Comparison of ENCODE assay signal across 16 cellular contexts in genomic region chr9:78010419-78010818, GRCh38. TPM values are rescaled to one million over a fixed set of nuclear protein-coding genes. Genes with fewer than 3 reads are reported as not detected.
DNase-seq lines count a peak whose midpoint lies in the region; ATAC-seq, FAIRE-seq and TF ChIP-seq lines count a peak whose summit lies in the region.
"Had no signal": no experiment of that assay in that cellular context is flagged by ENCODE, and none has a peak within 500 bp of the region (broad histone marks: within the 10 kb centered on the region; RNA-seq: fewer than 3 reads in every experiment).

No MANE protein-coding gene starts in this region.

- peak in 1 of 2 donors; percentile 35 for ATAC-seq in activated T-cell treated with anti-CD3 and anti-CD28 coated beads, Interleukin-2, amount 50 U/mL, for 72 hours (replicated peaks in 1 of 2)
- ATAC-seq in T-cell (replicated peaks in 1 of 4) (peak in 3 of 4 experiments; percentile 60 to 77 (median 75)), K562 (no peak), GM18520 (IDR thresholded peaks at IDR 0.05; ENCODE audit: unreplicated experiment) (no peak)
- ATAC-seq in stimulated activated naive CD8-positive, alpha-beta T cell treated with anti-CD3 and anti-CD28 coated beads, Interleukin-15, amount 100 ng/mL, for 72 hours, result no peak
- ATAC-seq: WTC11 had no signal

- no peak for TF ChIP-seq EP300 in K562 (IDR thresholded peaks at IDR 0.05; ENCODE audit: low read length)

- FAIRE-seq in K562 (lab: Jason Lieb, UNC), result no peak
- no peak for FAIRE-seq in urothelium cell line (lab: Jason Lieb, UNC)
- FAIRE-seq: bronchial epithelial cell, endometrium had no signal

- H3K27me3 Mint-ChIP-seq in activated T-cell treated with anti-CD3 and anti-CD28 coated beads, Interleukin-2, amount 50 U/mL, for 72 hours (ENCODE audit: low read depth), result no peaks in the 10 kb centered on the region
- no peaks in the 10 kb centered on the region for H3K27me3 Mint-ChIP-seq in T-cell
- no peaks in the 10 kb centered on the region for H3K27me3 Mint-ChIP-seq in stimulated activated naive CD8-positive, alpha-beta T cell treated with anti-CD3 and anti-CD28 coated beads, Interleukin-15, amount 100 ng/mL, for 72 hours

- peaks cover 5% of the 10 kb centered on the region; the same call in 1 of the 3 replicates for H3K36me3 ChIP-seq in K562 (ENCODE audit: control insufficient read depth, insufficient read depth, low read length)
- H3K36me3 ChIP-seq: gastrocnemius medialis had no signal

- H4K20me1 ChIP-seq in K562 (replicated peaks; ENCODE audit: control insufficient read depth, insufficient read depth, low read length), result no peaks in the 10 kb centered on the region; the same call in 1 of the 2 replicates

- TF ChIP-seq POLR2A in K562 (conservative IDR thresholded peaks at IDR 0.05), result no peak

- H3K9me3 ChIP-seq in K562 (replicated peaks; ENCODE audit: control insufficient read depth, insufficient read depth, low read depth, low read length), result no peaks in the 10 kb centered on the region
- H3K9me3 ChIP-seq: gastrocnemius medialis had no signal

- H3K27ac Mint-ChIP-seq in activated T-cell treated with anti-CD3 and anti-CD28 coated beads, Interleukin-2, amount 50 U/mL, for 72 hours, result peak overlapping the region; percentile 93
- peak overlapping the region; percentile 77 to 82 for H3K27ac Mint-ChIP-seq in T-cell
- peak overlapping the region; percentile 2 to 91 for H3K27ac Mint-ChIP-seq in stimulated activated naive CD8-positive, alpha-beta T cell treated with anti-CD3 and anti-CD28 coated beads, Interleukin-15, amount 100 ng/mL, for 72 hours

- no peak for TF ChIP-seq CTCF in K562 (IDR thresholded peaks at IDR 0.05 in 2 of 3, conservative IDR thresholded peaks at IDR 0.05 in 1 of 3; ENCODE audit: insufficient read depth in 2 of 3, low read depth in 1 of 3, low read length in 3 of 3)

- peaks cover 98% of the 10 kb centered on the region for H3K79me2 ChIP-seq in K562 (ENCODE audit: control insufficient read depth, insufficient read depth, low read length)

- H3K9me1 ChIP-seq in K562 (ENCODE audit: control insufficient read depth, insufficient read depth, low read length), result no peaks in the 10 kb centered on the region

- H3K27me3 ChIP-seq in K562 (ENCODE audit: control insufficient read depth in 2 of 2, insufficient read depth in 2 of 2, low read length in 2 of 2), result no peaks in the 10 kb centered on the region
- H3K27me3 ChIP-seq: gastrocnemius medialis had no signal

- H3K27ac ChIP-seq in K562 (ENCODE audit: extremely low read depth, low read depth, low read length), result peak overlapping the region; percentile 37; the same call in 1 of the 3 replicates
- H3K27ac ChIP-seq: gastrocnemius medialis, GM23248 had no signal

- peaks cover 0 to 36% of the 10 kb centered on the region in 2 experiments; a peak in 4 of 5 replicates for H3K4me1 ChIP-seq in K562 (replicated peaks in 1 of 2; ENCODE audit: control insufficient read depth in 2 of 2, insufficient read depth in 2 of 2, low read length in 2 of 2)

- BruUV-seq in K562 (replicated peaks; lab: Mats Ljungman, UMichigan), result no TSS peak

- CTCF ChIA-PET in T-cell (lab: Charles Lee), result interaction anchor here in 1 of 2 donors (1.0 kb wide), 1 partner anchor 25 kb away, joined by 3 read pairs; no protein-coding TSS in a partner anchor
- CTCF ChIA-PET in K562 (lab: Yijun Ruan, JAX; ENCODE audit: low intra/inter-chr PET ratio), result no interaction called here

- H3K36me3 Mint-ChIP-seq in activated T-cell treated with anti-CD3 and anti-CD28 coated beads, Interleukin-2, amount 50 U/mL, for 72 hours (ENCODE audit: insufficient read depth in 2 of 2), result no peaks in the 10 kb centered on the region
- peaks cover 12% of the 10 kb centered on the region for H3K36me3 Mint-ChIP-seq in T-cell
- H3K36me3 Mint-ChIP-seq: WTC11 had no signal

- no peak overlapping the region for H3K9ac ChIP-seq in K562 (ENCODE audit: insufficient read depth in 1 of 2, low read depth in 2 of 2, low read length in 2 of 2)
- H3K9ac ChIP-seq: GM23248 had no signal

- H3K4me1 Mint-ChIP-seq in activated T-cell treated with anti-CD3 and anti-CD28 coated beads, Interleukin-2, amount 50 U/mL, for 72 hours (ENCODE audit: low read depth), result peaks cover 55% of the 10 kb centered on the region
- H3K4me1 Mint-ChIP-seq in T-cell, result peaks cover 66 to 79% (median 68%) of the 10 kb centered on the region in 3 donors
- H3K4me1 Mint-ChIP-seq in stimulated activated naive CD8-positive, alpha-beta T cell treated with anti-CD3 and anti-CD28 coated beads, Interleukin-15, amount 100 ng/mL, for 72 hours, result peaks cover 62% of the 10 kb centered on the region

- H3K4me3 ChIP-seq in K562, result no peak overlapping the region
- H3K4me3 ChIP-seq: gastrocnemius medialis, GM23248 had no signal

- no peak overlapping the region for H2AFZ ChIP-seq in K562 (ENCODE audit: low read depth, low read length)
- H2AFZ ChIP-seq: GM23248 had no signal

- 33% methylated on average over 5 of the region's 5 CpGs for WGBS in K562 (ENCODE audit: insufficient coverage, low coverage, missing lambda C conversion rate)

- POLR2A ChIA-PET in T-cell (lab: Charles Lee), result no interaction called here
- POLR2A ChIA-PET in K562 (lab: Yijun Ruan, JAX), result interaction anchor here (1.4 kb wide), 1 partner anchor 9 kb away, joined by 3 read pairs; no protein-coding TSS in a partner anchor

- no peak overlapping the region for H3K4me2 ChIP-seq in K562 (ENCODE audit: insufficient read depth, low read length)

- no peaks in the 10 kb centered on the region for H3K9me3 Mint-ChIP-seq in activated T-cell treated with anti-CD3 and anti-CD28 coated beads, Interleukin-2, amount 50 U/mL, for 72 hours
- peaks cover 0 to 8% (median 0%) of the 10 kb centered on the region in 3 donors for H3K9me3 Mint-ChIP-seq in T-cell
- H3K9me3 Mint-ChIP-seq in stimulated activated naive CD8-positive, alpha-beta T cell treated with anti-CD3 and anti-CD28 coated beads, Interleukin-15, amount 100 ng/mL, for 72 hours, result no peaks in the 10 kb centered on the region
- H3K9me3 Mint-ChIP-seq: WTC11 had no signal

- no peak for DNase-seq in activated T-cell treated with anti-CD3 and anti-CD28 coated beads, Interleukin-2, amount 50 U/mL, for 72 hours
- DNase-seq in activated T-cell treated with anti-CD3 and anti-CD28 coated beads, Interleukin-2, amount 50 U/mL, for 1 hour, result no peak
- DNase-seq in T-cell, result no peak
- DNase-seq in K562 (ENCODE audit: extremely low read depth in 1 of 4, low spot score in 3 of 4), result no peak
- DNase-seq in stimulated activated naive CD8-positive, alpha-beta T cell treated with anti-CD3 and anti-CD28 coated beads, Interleukin-15, amount 100 ng/mL, for 72 hours, result no peak
- DNase-seq in urothelium cell line (ENCODE audit: low spot score), result no peak
- DNase-seq in NK-92 treated with Interleukin-12 subunit alpha and Interleukin-12 subunit beta, amount 100 ng/mL, for 24 hours (lab: John Stamatoyannopoulos, UW), result no peak
- DNase-seq: gastrocnemius medialis, GM23248, NCI-H1417 treated with DMSO at 0.1 percent for 48 hours, NCI-H345, nucleus accumbens had no signal

- intact Hi-C loops in K562 (cut with micrococcal nuclease), result no loop called here

- no peak for TF ChIP-seq RAD21 in K562 (CRISPR knock-in tag; conservative IDR thresholded peaks at IDR 0.05 in 1 of 2, IDR thresholded peaks at IDR 0.05 in 1 of 2)

- in situ Hi-C loops in K562 (cut with MboI), result no loop called here

- peak overlapping the region; percentile 68 to 81 for H3K4me3 Mint-ChIP-seq in activated T-cell treated with anti-CD3 and anti-CD28 coated beads, Interleukin-2, amount 50 U/mL, for 72 hours
- H3K4me3 Mint-ChIP-seq in T-cell, result peak overlapping the region; percentile 25 to 56 (median 29)
- peak overlapping the region; percentile 53 to 70 for H3K4me3 Mint-ChIP-seq in stimulated activated naive CD8-positive, alpha-beta T cell treated with anti-CD3 and anti-CD28 coated beads, Interleukin-15, amount 100 ng/mL, for 72 hours
- H3K4me3 Mint-ChIP-seq: WTC11 had no signal

TF ChIP-seq in K562, 482 proteins besides CTCF, POLR2A, EP300 and RAD21 (continues in another document):
- TF ChIP-seq ZNF717 (CRISPR knock-in tag; IDR thresholded peaks at IDR 0.05) (no peak), ZNF583 (CRISPR knock-in tag; IDR thresholded peaks at IDR 0.05) (no peak), ZNF57 (CRISPR knock-in tag; IDR thresholded peaks at IDR 0.05) (no peak), ZNF780A (CRISPR knock-in tag; IDR thresholded peaks at IDR 0.05) (no peak), BCL6 (CRISPR knock-in tag; IDR thresholded peaks at IDR 0.05) (no peak), KDM5B (IDR thresholded peaks at IDR 0.05; ENCODE audit: insufficient replicate concordance, low read depth, low read length) (no peak), ZNF696 (CRISPR knock-in tag; conservative IDR thresholded peaks at IDR 0.05) (no peak), NR2F6 (CRISPR knock-in tag; IDR thresholded peaks at IDR 0.05) (no peak), ZNF431 (CRISPR knock-in tag; IDR thresholded peaks at IDR 0.05) (no peak), FOXP1 (CRISPR knock-in tag; IDR thresholded peaks at IDR 0.05) (no peak), POLR2G (IDR thresholded peaks at IDR 0.05; ENCODE audit: low read depth, low read length) (no peak), CBX1 (IDR thresholded peaks at IDR 0.05; ENCODE audit: low read depth) (no peak), ZNF354B (CRISPR knock-in tag; IDR thresholded peaks at IDR 0.05) (no peak)

RNA-seq across cellular contexts. Expression of gene GNAQ, which starts 21.2 kb away (rescaled TPM):
- 10 to 100 TPM; 22.3 to 22.7 TPM for total RNA-seq in activated T-cell treated with anti-CD3 and anti-CD28 coated beads, Interleukin-2, amount 50 U/mL, for 72 hours
- total RNA-seq in T-cell (10 to 100 TPM; 29.3 to 48.4 (median 38.3) TPM), K562 (2014; rRNA removed) (9.7 and 10.9 TPM in 2 replicates), K562 (2014; rRNA removed; fragmentation: Illumina TruSeq; extraction: Trizol) (17.5 and 20.7 TPM in 2 replicates), K562 (2015; rRNA removed; fragmentation: Illumina TruSeq; extraction: Trizol) (17.8 and 18.8 TPM in 2 replicates), K562 (2021) (23.7 and 27.9 TPM in 2 replicates)
- total RNA-seq in K562 (2011; cell fraction: chromatin; rRNA removed; ENCODE audit: low replicate concordance), result 28.6 and 79.4 TPM in 2 replicates
- 5.3 and 7.6 TPM in 2 replicates for total RNA-seq in K562 (2011; cell fraction: nucleolus; rRNA removed)
- 12.1 and 18.6 TPM in 2 replicates for total RNA-seq in K562 (2011; cell fraction: nucleoplasm; rRNA removed)
- polyA plus RNA-seq in K562 (2011; rRNA removed) (19.4 and 25.6 TPM in 2 replicates), K562 (2014; fragmentation: Illumina TruSeq; extraction: Trizol) (21.3 and 22.2 TPM in 2 replicates), K562 (2014; fragmentation: Nextera tagmentation; extraction: Ambion mirVana) (1 to 10 TPM; 4.8 to 8.9 TPM), K562 (2014; rRNA removed) (10.4 and 11.0 TPM in 2 replicates)
- polyA plus RNA-seq in K562 (2011; cell fraction: cytosol; rRNA removed), result 6.6 and 11.7 TPM in 2 replicates
- polyA plus RNA-seq in K562 (2011; cell fraction: nucleus; rRNA removed), result 14.6 and 27.6 TPM in 2 replicates
- 9.4 and 13.0 TPM in 2 replicates for polyA plus RNA-seq in K562 (2012)
- polyA minus RNA-seq in K562 (2011; rRNA and poly(A)+ RNA removed), result 115 and 117 TPM in 2 replicates
- 18.7 and 22.0 TPM in 2 replicates for polyA minus RNA-seq in K562 (2011; cell fraction: cytosol; rRNA and poly(A)+ RNA removed)
- polyA minus RNA-seq in K562 (2011; cell fraction: nucleus; rRNA and poly(A)+ RNA removed), result 10.4 and 13.6 TPM in 2 replicates

Comparison
In these comparisons a context has a peak if more than half of its experiments do, and no peak if none do; other contexts are left out.
1. ATAC-seq: peak in T-cell (3 of 4); none in K562 (single experiment), stimulated activated naive CD8-positive, alpha-beta T cell treated with anti-CD3 and anti-CD28 coated beads, Interleukin-15, amount 100 ng/mL, for 72 hours (single experiment) and GM18520 (single experiment).
2. Peak in every context shown above with its lines, with median percentiles within 50 percentile points of each other: H3K27ac Mint-ChIP-seq and H3K4me3 Mint-ChIP-seq.